Comparison of ENCODE assay signal across 26 cellular contexts in genomic region chr1:40151457-40152079, GRCh38.
"Had no signal": no experiment of that assay in that cellular context is flagged by ENCODE, and none has a peak within 500 bp of the region (broad histone marks: within the 10 kb centered on the region; RNA-seq: fewer than 3 reads in every experiment).

No MANE protein-coding gene starts in this region.

- H3K36me3 Mint-ChIP-seq: activated CD4-positive, alpha-beta memory T cell treated with anti-CD3 and anti-CD28 coated beads for 36 hours; activated naive CD4-positive, alpha-beta T cell treated with anti-CD3 and anti-CD28 coated beads, Interleukin-2, amount 50 U/mL, for 24 hours; activated naive CD8-positive, alpha-beta T cell treated with anti-CD3 and anti-CD28 coated beads, Interleukin-2, amount 10 ng/mL, durations not matched to agents 7 days and 5 days had no signal

- H3K27me3 ChIP-seq: ascending aorta, Peyer's patch had no signal

- H3K27ac Mint-ChIP-seq: activated CD4-positive, alpha-beta memory T cell treated with anti-CD3 and anti-CD28 coated beads for 36 hours; activated naive CD4-positive, alpha-beta T cell treated with anti-CD3 and anti-CD28 coated beads, Interleukin-2, amount 50 U/mL, for 24 hours; activated naive CD8-positive, alpha-beta T cell treated with anti-CD3 and anti-CD28 coated beads, Interleukin-2, amount 10 ng/mL, durations not matched to agents 7 days and 5 days; activated T-helper 2 cell treated with anti-CD3 and anti-CD28 coated beads, Interferon-gamma antibody, Interleukin-2, Interleukin-4, amounts not matched to agents 10 μg/mL and 5 μg/mL and 100 μg/mL, durations not matched to agents 14 hours and 24 hours and 36 hours; T-helper 2 cell treated with Interferon-gamma antibody and Interleukin-4, amounts not matched to agents 5 μg/mL and 100 μg/mL, for 36 hours had no signal

- H3K4me3 Mint-ChIP-seq: activated CD4-positive, alpha-beta memory T cell treated with anti-CD3 and anti-CD28 coated beads for 36 hours; activated naive CD4-positive, alpha-beta T cell treated with anti-CD3 and anti-CD28 coated beads, Interleukin-2, amount 50 U/mL, for 24 hours; activated naive CD8-positive, alpha-beta T cell treated with anti-CD3 and anti-CD28 coated beads, Interleukin-2, amount 10 ng/mL, durations not matched to agents 7 days and 5 days; T-helper 2 cell treated with Interferon-gamma antibody and Interleukin-4, amounts not matched to agents 5 μg/mL and 100 μg/mL, for 36 hours had no signal

- H3K9me3 ChIP-seq: ascending aorta, Peyer's patch, SJSA1 had no signal

- H3K4me1 ChIP-seq: Peyer's patch, SJSA1 had no signal

- H3K9me3 Mint-ChIP-seq: activated CD4-positive, alpha-beta memory T cell treated with anti-CD3 and anti-CD28 coated beads for 36 hours; activated naive CD4-positive, alpha-beta T cell treated with anti-CD3 and anti-CD28 coated beads, Interleukin-2, amount 50 U/mL, for 24 hours; activated naive CD8-positive, alpha-beta T cell treated with anti-CD3 and anti-CD28 coated beads, Interleukin-2, amount 10 ng/mL, durations not matched to agents 7 days and 5 days; activated T-helper 2 cell treated with anti-CD3 and anti-CD28 coated beads, Interferon-gamma antibody, Interleukin-2, Interleukin-4, amounts not matched to agents 10 μg/mL and 5 μg/mL and 100 μg/mL, durations not matched to agents 14 hours and 24 hours and 36 hours; T-helper 2 cell treated with Interferon-gamma antibody and Interleukin-4, amounts not matched to agents 5 μg/mL and 100 μg/mL, for 36 hours had no signal

- H3K9ac ChIP-seq: KMS-11 had no signal

- H3K27ac ChIP-seq: ascending aorta, KMS-11, Peyer's patch, SJSA1 had no signal

- DNase-seq: activated CD4-positive, alpha-beta memory T cell treated with anti-CD3 and anti-CD28 coated beads for 36 hours; activated CD4-positive, alpha-beta T cell treated with anti-CD3 and anti-CD28 coated beads for 4 hours; activated CD4-positive, alpha-beta T cell treated with anti-CD3 and anti-CD28 coated beads, Interleukin-2, amount 50 U/mL, for 1 hour; activated CD4-positive, CD25-positive, alpha-beta regulatory T cell treated with anti-CD3 and anti-CD28 coated beads, Interleukin-2, amount 50 U/mL, for 72 hours; activated CD8-positive, alpha-beta memory T cell treated with anti-CD3 and anti-CD28 coated beads, Interleukin-2, amount 50 U/mL, for 4 hours; activated gamma-delta T cell; activated naive CD4-positive, alpha-beta T cell treated with Interleukin-2 at 50 U/mL for 16 hours; activated naive CD8-positive, alpha-beta T cell treated with anti-CD3 and anti-CD28 coated beads, Interleukin-2, amount 10 ng/mL, durations not matched to agents 7 days and 5 days; activated T-cell treated with anti-CD3 and anti-CD28 coated beads for 4 hours; activated T-cell treated with anti-CD3 and anti-CD28 coated beads, Interleukin-2, amount 50 U/mL, for 48 hours; amygdala; NCI-H1436 treated with DMSO at 0.1 percent for 48 hours; NCI-H1694 treated with DMSO at 0.1 percent for 48 hours; NCI-H2029; NCI-H345; NCI-H524 treated with DMSO at 0.1 percent for 48 hours; PC-3; Peyer's patch; RPMI8226; SHP77 treated with DMSO at 0.1 percent for 48 hours had no signal

- H3K36me3 ChIP-seq: ascending aorta, Peyer's patch, SJSA1 had no signal

- H3K4me2 ChIP-seq: KMS-11 had no signal

- ATAC-seq: PC-3 had no signal

- H3K4me3 ChIP-seq: ascending aorta, Peyer's patch, SJSA1 had no signal
